Comparison of ENCODE assay signal across 1 cellular context in the genomic region with DNA sequence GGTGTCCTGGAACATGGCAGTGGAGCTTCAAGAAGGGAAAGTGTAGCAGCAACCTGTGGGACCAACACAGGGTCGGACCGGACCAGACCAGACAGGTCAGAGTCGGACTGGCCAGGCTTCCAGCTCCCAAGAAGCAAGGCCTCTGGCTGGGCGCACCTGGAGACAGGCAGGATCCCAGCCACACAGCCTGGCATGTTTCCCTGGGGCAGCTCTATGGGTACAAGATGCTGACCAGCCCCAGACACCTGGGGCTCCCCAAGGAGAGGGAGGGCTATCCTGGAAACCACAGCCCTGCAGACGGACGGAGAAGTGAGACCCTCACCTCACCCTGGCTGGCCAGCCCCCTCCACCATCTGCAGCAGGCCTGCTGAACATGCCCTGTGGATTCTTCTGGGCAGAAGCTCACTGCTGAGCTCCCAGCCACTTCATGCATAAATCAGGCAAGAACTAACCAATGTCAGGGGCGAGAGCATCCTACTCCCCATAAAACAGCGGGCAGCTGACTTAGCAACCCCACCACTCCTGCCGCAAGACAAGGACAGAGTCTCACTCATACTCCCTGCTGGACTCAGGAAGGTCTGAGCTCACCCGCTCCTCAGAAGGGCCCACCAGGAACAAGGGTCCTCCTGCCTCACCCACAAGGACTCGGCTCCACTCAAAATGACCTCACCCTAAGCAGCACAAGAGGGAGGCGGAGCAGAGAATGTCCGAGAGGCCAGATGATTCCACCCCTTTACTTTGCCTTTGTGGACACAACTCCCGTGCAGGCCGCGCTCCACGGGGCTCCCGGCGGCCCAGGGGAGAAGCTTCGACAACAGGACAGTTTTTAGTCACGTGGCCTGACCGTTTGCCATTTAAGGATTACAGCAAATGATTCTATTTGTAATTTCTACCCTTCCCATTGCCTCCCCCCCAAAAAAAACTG.
TF ChIP-seq lines count a peak whose summit lies in the region.

No MANE protein-coding gene starts in this region.

TF ChIP-seq in K562, 482 proteins besides CTCF, POLR2A, EP300 and RAD21:
- TF ChIP-seq DEAF1 (CRISPR knock-in tag; IDR thresholded peaks at IDR 0.05) (no peak), RBFOX2 (IDR thresholded peaks at IDR 0.05; ENCODE audit: low read depth, low read length) (peak; percentile 23; the same call in 1 of the 2 replicates), ATF2 (CRISPR knock-in tag; IDR thresholded peaks at IDR 0.05) (no peak), THRAP3 (IDR thresholded peaks at IDR 0.05; ENCODE audit: borderline replicate concordance) (0 out of 2 replicates have a peak, but pooled peaks have one; percentile 24), PCBP2 (IDR thresholded peaks at IDR 0.05; ENCODE audit: low read depth, low read length, poor library complexity, severe bottlenecking) (no peak), RBM22 (IDR thresholded peaks at IDR 0.05; ENCODE audit: low read depth, low read length, poor library complexity, severe bottlenecking) (peak; percentile 11)
- TF ChIP-seq, protein P1, sequence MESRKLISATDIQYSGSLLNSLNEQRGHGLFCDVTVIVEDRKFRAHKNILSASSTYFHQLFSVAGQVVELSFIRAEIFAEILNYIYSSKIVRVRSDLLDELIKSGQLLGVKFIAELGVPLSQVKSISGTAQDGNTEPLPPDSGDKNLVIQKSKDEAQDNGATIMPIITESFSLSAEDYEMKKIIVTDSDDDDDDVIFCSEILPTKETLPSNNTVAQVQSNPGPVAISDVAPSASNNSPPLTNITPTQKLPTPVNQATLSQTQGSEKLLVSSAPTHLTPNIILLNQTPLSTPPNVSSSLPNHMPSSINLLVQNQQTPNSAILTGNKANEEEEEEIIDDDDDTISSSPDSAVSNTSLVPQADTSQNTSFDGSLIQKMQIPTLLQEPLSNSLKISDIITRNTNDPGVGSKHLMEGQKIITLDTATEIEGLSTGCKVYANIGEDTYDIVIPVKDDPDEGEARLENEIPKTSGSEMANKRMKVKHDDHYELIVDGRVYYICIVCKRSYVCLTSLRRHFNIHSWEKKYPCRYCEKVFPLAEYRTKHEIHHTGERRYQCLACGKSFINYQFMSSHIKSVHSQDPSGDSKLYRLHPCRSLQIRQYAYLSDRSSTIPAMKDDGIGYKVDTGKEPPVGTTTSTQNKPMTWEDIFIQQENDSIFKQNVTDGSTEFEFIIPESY (CRISPR knock-in tag; IDR thresholded peaks at IDR 0.05): peak; percentile 66
